ENCODE assay signal across 24 cellular contexts in genomic region chr21:44613386-44614155, GRCh38. TPM values are rescaled to one million over a fixed set of nuclear protein-coding genes. Genes with fewer than 3 reads are reported as not detected.
"Had no signal": no experiment of that assay in that cellular context is flagged by ENCODE, and none has a peak within 500 bp of the region (broad histone marks: within the 10 kb centered on the region; RNA-seq: fewer than 3 reads in every experiment).

No MANE protein-coding gene starts in this region.

- H3K27me3 ChIP-seq: Peyer's patch had no signal

- H3K4me1 Mint-ChIP-seq: brain had no signal

- H3K27ac Mint-ChIP-seq: activated CD4-positive, alpha-beta memory T cell treated with anti-CD3 and anti-CD28 coated beads for 36 hours; activated CD4-positive, alpha-beta T cell treated with anti-CD3 and anti-CD28 coated beads, Interleukin-2, amount 10 ng/mL, durations not matched to agents 7 days and 5 days; activated naive CD4-positive, alpha-beta T cell treated with anti-CD3 and anti-CD28 coated beads for 36 hours; activated naive CD8-positive, alpha-beta T cell; activated T-helper 17 cell treated with anti-CD3 and anti-CD28 coated beads, Interleukin-2, amount 50 U/mL, for 72 hours; brain had no signal

- H3K27me3 Mint-ChIP-seq: activated CD4-positive, alpha-beta memory T cell treated with anti-CD3 and anti-CD28 coated beads for 36 hours; activated naive CD8-positive, alpha-beta T cell; activated T-helper 17 cell treated with anti-CD3 and anti-CD28 coated beads, Interleukin-2, amount 50 U/mL, for 72 hours had no signal

- H3K36me3 ChIP-seq: Peyer's patch had no signal

- DNase-seq: activated CD4-positive, alpha-beta memory T cell treated with anti-CD3 and anti-CD28 coated beads for 36 hours; activated CD4-positive, alpha-beta T cell treated with anti-CD3 and anti-CD28 coated beads, Interleukin-2, amount 10 ng/mL, durations not matched to agents 7 days and 5 days; activated CD8-positive, alpha-beta memory T cell treated with anti-CD3 and anti-CD28 coated beads for 24 hours; activated gamma-delta T cell; activated naive CD4-positive, alpha-beta T cell treated with anti-CD3 and anti-CD28 coated beads for 36 hours; activated T-cell treated with anti-CD3 and anti-CD28 coated beads for 4 hours; amygdala; NCI-H1092; NCI-H1417; NCI-H1694 treated with DMSO at 0.1 percent for 48 hours; NCI-H2029 treated with DMSO at 0.1 percent for 48 hours; NCI-H446; NCI-H524; SHP77 treated with DMSO at 0.1 percent for 48 hours had no signal

- H3K4me2 ChIP-seq: KMS-11 had no signal

- H3K27ac ChIP-seq: KMS-11, Peyer's patch, RWPE1 had no signal

- ATAC-seq: activated T-helper 17 cell treated with anti-CD3 and anti-CD28 coated beads, Interleukin-2, amount 50 U/mL, for 72 hours had no signal

- H3K4me3 ChIP-seq: Peyer's patch had no signal

- H3K4me1 ChIP-seq: Peyer's patch had no signal

- H3K36me3 Mint-ChIP-seq: brain had no signal

- H3K4me3 Mint-ChIP-seq: activated CD4-positive, alpha-beta memory T cell treated with anti-CD3 and anti-CD28 coated beads for 36 hours; activated CD4-positive, alpha-beta T cell treated with anti-CD3 and anti-CD28 coated beads, Interleukin-2, amount 10 ng/mL, durations not matched to agents 7 days and 5 days; activated naive CD4-positive, alpha-beta T cell treated with anti-CD3 and anti-CD28 coated beads for 36 hours; activated naive CD8-positive, alpha-beta T cell; activated T-helper 17 cell treated with anti-CD3 and anti-CD28 coated beads, Interleukin-2, amount 50 U/mL, for 72 hours; brain; T-helper 1 cell treated with Interleukin-12 subunit alpha and Interleukin-12 subunit beta and Interleukin-4 antibody, amounts not matched to agents 30 μg/mL and 1 μg/mL, for 36 hours had no signal

RNA-seq across cellular contexts. Expression of gene KRTAP10-8, which starts 1.7 kb away (rescaled TPM):
- total RNA-seq: activated CD4-positive, alpha-beta memory T cell treated with anti-CD3 and anti-CD28 coated beads for 36 hours; activated CD4-positive, alpha-beta T cell treated with anti-CD3 and anti-CD28 coated beads, Interleukin-2, amount 10 ng/mL, durations not matched to agents 7 days and 5 days; activated naive CD4-positive, alpha-beta T cell treated with anti-CD3 and anti-CD28 coated beads for 36 hours; activated T-helper 17 cell treated with anti-CD3 and anti-CD28 coated beads, Interleukin-2, amount 50 U/mL, for 72 hours; astrocyte; MCF 10A; Peyer's patch; SK-MEL-5 had no signal

RNA-seq across cellular contexts. Expression of gene KRTAP10-7, which starts 13.2 kb away (rescaled TPM):
- total RNA-seq: activated CD4-positive, alpha-beta memory T cell treated with anti-CD3 and anti-CD28 coated beads for 36 hours; activated CD4-positive, alpha-beta T cell treated with anti-CD3 and anti-CD28 coated beads, Interleukin-2, amount 10 ng/mL, durations not matched to agents 7 days and 5 days; activated naive CD4-positive, alpha-beta T cell treated with anti-CD3 and anti-CD28 coated beads for 36 hours; activated T-helper 17 cell treated with anti-CD3 and anti-CD28 coated beads, Interleukin-2, amount 50 U/mL, for 72 hours; astrocyte; MCF 10A; Peyer's patch; SK-MEL-5 had no signal

RNA-seq across cellular contexts. Expression of gene KRTAP10-9, which starts 13.3 kb away (rescaled TPM):
- total RNA-seq: activated CD4-positive, alpha-beta memory T cell treated with anti-CD3 and anti-CD28 coated beads for 36 hours; activated CD4-positive, alpha-beta T cell treated with anti-CD3 and anti-CD28 coated beads, Interleukin-2, amount 10 ng/mL, durations not matched to agents 7 days and 5 days; activated naive CD4-positive, alpha-beta T cell treated with anti-CD3 and anti-CD28 coated beads for 36 hours; activated T-helper 17 cell treated with anti-CD3 and anti-CD28 coated beads, Interleukin-2, amount 50 U/mL, for 72 hours; astrocyte; MCF 10A; Peyer's patch; SK-MEL-5 had no signal

RNA-seq across cellular contexts. Expression of gene KRTAP10-6, which starts 21.3 kb away (rescaled TPM):
- total RNA-seq: activated CD4-positive, alpha-beta memory T cell treated with anti-CD3 and anti-CD28 coated beads for 36 hours; activated CD4-positive, alpha-beta T cell treated with anti-CD3 and anti-CD28 coated beads, Interleukin-2, amount 10 ng/mL, durations not matched to agents 7 days and 5 days; activated naive CD4-positive, alpha-beta T cell treated with anti-CD3 and anti-CD28 coated beads for 36 hours; activated T-helper 17 cell treated with anti-CD3 and anti-CD28 coated beads, Interleukin-2, amount 50 U/mL, for 72 hours; astrocyte; MCF 10A; Peyer's patch; SK-MEL-5 had no signal

RNA-seq across cellular contexts. Expression of gene KRTAP10-10, which starts 23.6 kb away (rescaled TPM):
- total RNA-seq: activated CD4-positive, alpha-beta memory T cell treated with anti-CD3 and anti-CD28 coated beads for 36 hours; activated CD4-positive, alpha-beta T cell treated with anti-CD3 and anti-CD28 coated beads, Interleukin-2, amount 10 ng/mL, durations not matched to agents 7 days and 5 days; activated naive CD4-positive, alpha-beta T cell treated with anti-CD3 and anti-CD28 coated beads for 36 hours; activated T-helper 17 cell treated with anti-CD3 and anti-CD28 coated beads, Interleukin-2, amount 50 U/mL, for 72 hours; astrocyte; MCF 10A; Peyer's patch; SK-MEL-5 had no signal
